ENCODE assay signal across 11 cellular contexts in the genomic region with DNA sequence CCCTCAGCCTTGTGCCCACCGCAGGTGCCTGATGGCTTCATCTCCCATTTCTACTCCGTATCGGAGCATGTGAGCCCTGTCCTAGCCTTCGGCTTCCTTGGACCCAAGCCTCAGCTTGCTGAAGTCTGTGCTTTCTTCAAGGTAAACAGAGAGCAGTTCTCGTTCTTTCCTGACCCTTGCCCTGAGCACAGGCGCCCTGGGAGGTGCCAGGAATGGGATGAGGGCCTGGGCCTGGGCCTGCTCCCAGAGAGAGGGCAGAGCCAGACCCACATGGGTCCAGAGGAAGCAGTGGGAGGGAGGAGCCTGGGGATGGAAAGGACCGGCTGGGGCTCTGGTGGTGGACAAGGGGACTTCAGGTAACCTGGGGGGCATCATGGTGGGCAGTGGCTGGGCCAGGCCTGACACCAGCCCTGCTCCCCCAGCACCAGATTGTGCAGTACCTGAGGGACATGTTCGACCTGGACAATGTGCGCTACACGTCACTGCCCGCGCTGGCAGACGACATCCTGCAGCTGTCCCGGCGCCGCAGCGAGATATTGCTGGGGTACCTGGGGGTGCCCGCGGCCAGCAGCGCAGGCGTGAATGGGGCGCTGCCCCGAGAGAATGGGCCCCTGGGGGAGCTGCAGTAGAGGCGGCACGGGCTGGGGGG. TPM values are rescaled to one million over a fixed set of nuclear protein-coding genes. Genes with fewer than 3 reads are reported as not detected.
DNase-seq lines count a peak whose midpoint lies in the region; ATAC-seq and TF ChIP-seq lines count a peak whose summit lies in the region.
"Had no signal": no experiment of that assay in that cellular context is flagged by ENCODE, and none has a peak within 500 bp of the region (broad histone marks: within the 10 kb centered on the region; RNA-seq: fewer than 3 reads in every experiment).

No MANE protein-coding gene starts in this region.

- peaks cover 15 to 18% of the 10 kb centered on the region in 2 donors for H3K4me1 ChIP-seq in adrenal gland (replicated peaks in 1 of 2)
- H3K4me1 ChIP-seq in right lobe of liver = peaks cover 0 to 49% (median 19%) of the 10 kb centered on the region in 4 donors

- intact Hi-C loops in adrenal gland (cut with DNase I) = no loop called here
- intact Hi-C loops in right lobe of liver (cut with DNase I) = no loop called here

- no peak for DNase-seq in activated naive CD4-positive, alpha-beta T cell treated with anti-CD3 and anti-CD28 coated beads, Interleukin-2, amount 50 U/mL, for 72 hours (ENCODE audit: low spot score in 2 of 2)
- no peak for DNase-seq in activated naive CD4-positive, alpha-beta T cell treated with anti-CD3 and anti-CD28 coated beads, Interleukin-2, amount 50 U/mL, for 16 hours
- DNase-seq in adrenal gland (peak in 1 of 7 donors; percentile 35), right lobe of liver (peak; percentile 69 to 94 (median 94)), GM20000 (ENCODE audit: low spot score) (no peak)
- DNase-seq in stimulated activated naive CD8-positive, alpha-beta T cell treated with anti-CD3 and anti-CD28 coated beads, Interleukin-15, amount 100 ng/mL, for 72 hours = no peak
- DNase-seq in activated effector memory CD4-positive, alpha-beta T cell treated with Interleukin-2 at 50 U/mL for 16 hours = no peak
- DNase-seq: DMS79 treated with DMSO at 0.1 percent for 48 hours, SW 1271 had no signal

- no peak for ATAC-seq in activated naive CD4-positive, alpha-beta T cell treated with anti-CD3 and anti-CD28 coated beads, Interleukin-2, amount 50 U/mL, for 72 hours
- ATAC-seq in right lobe of liver = peak; percentile 80 to 92 (median 88)
- ATAC-seq in stimulated activated naive CD8-positive, alpha-beta T cell treated with anti-CD3 and anti-CD28 coated beads, Interleukin-15, amount 100 ng/mL, for 72 hours = no peak
- ATAC-seq in HG03025 (IDR thresholded peaks at IDR 0.05; ENCODE audit: low FRiP score, unreplicated experiment) = no peak

- no peak for TF ChIP-seq CTCF in adrenal gland (IDR thresholded peaks at IDR 0.05)
- TF ChIP-seq CTCF in right lobe of liver (IDR thresholded peaks at IDR 0.05) = no peak
- TF ChIP-seq CTCF in GM20000 (IDR thresholded peaks at IDR 0.05; ENCODE audit: extremely low read depth, missing control alignments) = no peak

- no peaks in the 10 kb centered on the region for H3K9me3 Mint-ChIP-seq in activated naive CD4-positive, alpha-beta T cell treated with anti-CD3 and anti-CD28 coated beads, Interleukin-2, amount 50 U/mL, for 72 hours
- H3K9me3 Mint-ChIP-seq in stimulated activated naive CD8-positive, alpha-beta T cell treated with anti-CD3 and anti-CD28 coated beads, Interleukin-15, amount 100 ng/mL, for 72 hours = no peaks in the 10 kb centered on the region

- peak overlapping the region in 4 of 5 donors; percentile 80 to 91 (median 86) for H3K27ac ChIP-seq in adrenal gland
- H3K27ac ChIP-seq in right lobe of liver = peak overlapping the region; percentile 62 to 98 (median 94)

- H3K27me3 ChIP-seq in adrenal gland (no peaks in the 10 kb centered on the region), right lobe of liver (no peaks in the 10 kb centered on the region)
- H3K27me3 ChIP-seq: left lung had no signal

- no peak overlapping the region for H3K4me3 ChIP-seq in adrenal gland
- H3K4me3 ChIP-seq in right lobe of liver = no peak overlapping the region
- H3K4me3 ChIP-seq: left lung had no signal

- peak overlapping the region; percentile 79 to 88 for H3K27ac Mint-ChIP-seq in activated naive CD4-positive, alpha-beta T cell treated with anti-CD3 and anti-CD28 coated beads, Interleukin-2, amount 50 U/mL, for 72 hours
- H3K27ac Mint-ChIP-seq in stimulated activated naive CD8-positive, alpha-beta T cell treated with anti-CD3 and anti-CD28 coated beads, Interleukin-15, amount 100 ng/mL, for 72 hours = peak overlapping the region; percentile 88 to 99

- no peaks in the 10 kb centered on the region for H3K27me3 Mint-ChIP-seq in stimulated activated naive CD8-positive, alpha-beta T cell treated with anti-CD3 and anti-CD28 coated beads, Interleukin-15, amount 100 ng/mL, for 72 hours

- H3K9me3 ChIP-seq in adrenal gland (replicated peaks in 1 of 3) (no peaks in the 10 kb centered on the region), right lobe of liver (no peaks in the 10 kb centered on the region)
- H3K9me3 ChIP-seq: left lung had no signal

- H3K36me3 ChIP-seq in adrenal gland (replicated peaks in 1 of 2) (peaks cover 0 to 44% of the 10 kb centered on the region in 2 donors), right lobe of liver (peaks cover 0 to 3% (median 0%) of the 10 kb centered on the region in 4 donors)

- peaks cover 0 to 12% of the 10 kb centered on the region in 2 donors for H3K36me3 Mint-ChIP-seq in activated naive CD4-positive, alpha-beta T cell treated with anti-CD3 and anti-CD28 coated beads, Interleukin-2, amount 50 U/mL, for 72 hours

- H3K4me3 Mint-ChIP-seq in stimulated activated naive CD8-positive, alpha-beta T cell treated with anti-CD3 and anti-CD28 coated beads, Interleukin-15, amount 100 ng/mL, for 72 hours = peak overlapping the region; percentile 73 to 90

- 74 to 84% (median 84%) methylated on average over 12 to 25 of the region's 25 CpGs for WGBS in adrenal gland, 4 donors
- WGBS in right lobe of liver (ENCODE audit: insufficient coverage, low coverage, low lambda C conversion rate, missing lambda C conversion rate) = 56% methylated on average over 15 of the region's 25 CpGs

- H3K4me1 Mint-ChIP-seq in stimulated activated naive CD8-positive, alpha-beta T cell treated with anti-CD3 and anti-CD28 coated beads, Interleukin-15, amount 100 ng/mL, for 72 hours = peaks cover 50% of the 10 kb centered on the region

- TF ChIP-seq POLR2A in adrenal gland (IDR thresholded peaks at IDR 0.05) (no peak), right lobe of liver (IDR thresholded peaks at IDR 0.05) (no peak)

RNA-seq across cellular contexts. Expression of a gene that starts 11.0 kb away (rescaled TPM):
- total RNA-seq in activated naive CD4-positive, alpha-beta T cell treated with anti-CD3 and anti-CD28 coated beads, Interleukin-2, amount 50 U/mL, for 72 hours = 10 to 100 TPM; 11.6 to 36.1 TPM
- total RNA-seq in adrenal gland = 10 to 100 TPM in 7 of 8 donors, 1 to 10 TPM in 1; 9.5 to 31.8 (median 19.2) TPM
- 10 to 100 TPM in 1 of 3 donors, 1 to 10 TPM in 2; 4.4 to 29.9 (median 7.3) TPM for polyA plus RNA-seq in adrenal gland
- 10 to 100 TPM; 10.1 to 16.8 (median 13.3) TPM for total RNA-seq in right lobe of liver

RNA-seq across cellular contexts. Expression of a gene that starts 33.5 kb away (rescaled TPM):
- total RNA-seq in activated naive CD4-positive, alpha-beta T cell treated with anti-CD3 and anti-CD28 coated beads, Interleukin-2, amount 50 U/mL, for 72 hours = 10 to 100 TPM; 30.4 to 79.3 TPM
- total RNA-seq in adrenal gland = 10 to 100 TPM; 39.8 to 74.6 (median 46.8) TPM
- 10 to 100 TPM in 2 of 3 donors, 1 to 10 TPM in 1; 8.9 to 58.8 (median 43.9) TPM for polyA plus RNA-seq in adrenal gland
- 10 to 100 TPM in 4 of 6 experiments, 1 to 10 TPM in 2; 9.1 to 16.4 (median 10.8) TPM for total RNA-seq in right lobe of liver

RNA-seq across cellular contexts. Expression of a gene that starts 40.6 kb away (rescaled TPM):
- total RNA-seq in activated naive CD4-positive, alpha-beta T cell treated with anti-CD3 and anti-CD28 coated beads, Interleukin-2, amount 50 U/mL, for 72 hours = 10 to 100 TPM; 14.7 to 35.6 TPM
- 100 to 1,000 TPM in 4 of 8 donors, 10 to 100 TPM in 4; 73.8 to 144 (median 103) TPM for total RNA-seq in adrenal gland
- 10 to 100 TPM; 31.1 to 52.0 (median 31.8) TPM for polyA plus RNA-seq in adrenal gland
- total RNA-seq in right lobe of liver = 100 to 1,000 TPM in 4 of 6 experiments, 10 to 100 TPM in 2; 86.1 to 146 (median 104) TPM

RNA-seq across cellular contexts. Expression of a gene that starts 41.3 kb away (rescaled TPM):
- 100 to 1,000 TPM in 1 of 2 donors, 10 to 100 TPM in 1; 93.1 to 109 TPM for total RNA-seq in activated naive CD4-positive, alpha-beta T cell treated with anti-CD3 and anti-CD28 coated beads, Interleukin-2, amount 50 U/mL, for 72 hours
- total RNA-seq in adrenal gland = 100 to 1,000 TPM in 7 of 8 donors, 10 to 100 TPM in 1; 71.3 to 248 (median 142) TPM
- 100 to 1,000 TPM in 2 of 3 donors, 10 to 100 TPM in 1; 96.4 to 159 (median 103) TPM for polyA plus RNA-seq in adrenal gland
- 100 to 1,000 TPM in 1 of 6 experiments, 10 to 100 TPM in 5; 55.4 to 123 (median 62.0) TPM for total RNA-seq in right lobe of liver

RNA-seq across cellular contexts. Expression of a gene that starts 41.8 kb away (rescaled TPM):
- total RNA-seq in activated naive CD4-positive, alpha-beta T cell treated with anti-CD3 and anti-CD28 coated beads, Interleukin-2, amount 50 U/mL, for 72 hours = 10 to 100 TPM; 44.1 to 59.9 TPM
- total RNA-seq in adrenal gland = 100 to 1,000 TPM in 4 of 8 donors, 10 to 100 TPM in 4; 50.3 to 153 (median 112) TPM
- 100 to 1,000 TPM in 2 of 3 donors, 10 to 100 TPM in 1; 26.1 to 301 (median 214) TPM for polyA plus RNA-seq in adrenal gland
- total RNA-seq in right lobe of liver = 10 to 100 TPM; 23.7 to 28.3 (median 24.7) TPM

Comparison
In these comparisons a context has a peak if more than half of its experiments do, and no peak if none do; other contexts are left out.
1. ATAC-seq: peak in right lobe of liver (4 of 4); none in activated naive CD4-positive, alpha-beta T cell treated with anti-CD3 and anti-CD28 coated beads, Interleukin-2, amount 50 U/mL, for 72 hours (0 of 2), stimulated activated naive CD8-positive, alpha-beta T cell treated with anti-CD3 and anti-CD28 coated beads, Interleukin-15, amount 100 ng/mL, for 72 hours (single experiment) and HG03025 (single experiment).
2. DNase-seq: peak in right lobe of liver (3 of 3); none in activated naive CD4-positive, alpha-beta T cell treated with anti-CD3 and anti-CD28 coated beads, Interleukin-2, amount 50 U/mL, for 72 hours (0 of 2), activated naive CD4-positive, alpha-beta T cell treated with anti-CD3 and anti-CD28 coated beads, Interleukin-2, amount 50 U/mL, for 16 hours (single experiment), stimulated activated naive CD8-positive, alpha-beta T cell treated with anti-CD3 and anti-CD28 coated beads, Interleukin-15, amount 100 ng/mL, for 72 hours (0 of 2), activated effector memory CD4-positive, alpha-beta T cell treated with Interleukin-2 at 50 U/mL for 16 hours (single experiment) and GM20000 (single experiment).